ENCODE assay signal across 20 cellular contexts in genomic region chr6:118122161-118122560, GRCh38.
"Had no signal": no experiment of that assay in that cellular context is flagged by ENCODE, and none has a peak within 500 bp of the region (broad histone marks: within the 10 kb centered on the region; RNA-seq: fewer than 3 reads in every experiment).

No MANE protein-coding gene starts in this region.

- H3K4me3 ChIP-seq: coronary artery, heart left ventricle, left ventricle myocardium inferior, lower lobe of right lung, ovary, stomach, thoracic aorta, transverse colon had no signal

- H3K4me3 Mint-ChIP-seq: endodermal cell, naive B cell, nephron progenitor cell had no signal

- H3K27ac Mint-ChIP-seq: endodermal cell, naive B cell, nephron progenitor cell had no signal

- DNase-seq: effector CD4-positive, alpha-beta T cell; endodermal cell; erythroblast; foreskin keratinocyte; heart left ventricle; islet precursor cell; left ventricle myocardium inferior; lower lobe of right lung; mesenchymal stem cell; naive B cell; nephron progenitor cell; ovary; right cardiac atrium; small intestine; stimulated activated CD4-positive, alpha-beta T cell treated with anti-CD3 and anti-CD28 coated beads, Interleukin-12 subunit alpha, Interleukin-12 subunit beta, amount 100 ng/mL, for 4 hours; stimulated activated naive CD4-positive, alpha-beta T cell; stomach; transverse colon had no signal

- H3K9me3 ChIP-seq: left ventricle myocardium inferior, lower lobe of right lung, ovary, thoracic aorta, transverse colon had no signal

- H3K9me3 Mint-ChIP-seq: endodermal cell, nephron progenitor cell had no signal

- H3K36me3 ChIP-seq: heart left ventricle, left ventricle myocardium inferior, lower lobe of right lung, ovary, stomach, thoracic aorta, transverse colon had no signal

- H3K27me3 ChIP-seq: foreskin keratinocyte, heart left ventricle, ovary, stomach, transverse colon had no signal

- H3K4me1 Mint-ChIP-seq: endodermal cell, naive B cell had no signal

- H3K4me1 ChIP-seq: foreskin keratinocyte, heart left ventricle, left ventricle myocardium inferior, transverse colon had no signal

- H3K36me3 Mint-ChIP-seq: naive B cell had no signal

- ATAC-seq: foreskin keratinocyte, heart left ventricle, lower lobe of right lung, right cardiac atrium had no signal

- H3K27me3 Mint-ChIP-seq: naive B cell had no signal
